Comparison of ENCODE assay signal across 8 cellular contexts in the genomic region with DNA sequence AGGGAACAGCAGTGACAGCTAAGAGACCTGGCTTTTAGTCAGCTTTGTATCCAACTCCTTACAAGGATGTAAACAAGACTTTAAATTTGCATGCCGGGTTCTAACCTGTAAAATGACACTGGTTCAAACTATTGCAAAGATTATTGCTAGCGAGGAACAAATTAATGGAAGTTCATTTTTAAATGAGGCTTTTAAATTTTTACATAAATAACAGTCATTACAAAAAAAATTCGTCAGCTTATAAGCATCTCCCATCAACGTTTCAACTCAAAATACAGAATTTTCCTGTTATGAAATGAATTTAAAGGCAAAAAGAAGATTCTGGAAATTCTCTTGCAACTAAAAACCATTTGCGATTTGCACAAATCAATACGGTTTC. TPM values are rescaled to one million over a fixed set of nuclear protein-coding genes. Genes with fewer than 3 reads are reported as not detected.
DNase-seq lines count a peak whose midpoint lies in the region; ATAC-seq and TF ChIP-seq lines count a peak whose summit lies in the region.

No MANE protein-coding gene starts in this region.

- H3K27me3 Mint-ChIP-seq in nephron progenitor cell (ENCODE audit: low read depth, poor library complexity), result no peaks in the 10 kb centered on the region

- TF ChIP-seq CTCF in C4-2B (conservative IDR thresholded peaks at IDR 0.05) (no peak), dorsolateral prefrontal cortex (IDR thresholded peaks at IDR 0.05 in 54 of 56, conservative IDR thresholded peaks at IDR 0.05 in 2 of 56; ENCODE audit: low read depth in 1 of 56, partially characterized antibody in 56 of 56) (no peak), nephron progenitor cell (IDR thresholded peaks at IDR 0.05) (no peak)

- no peak for ATAC-seq in GM21423 (IDR thresholded peaks at IDR 0.05; ENCODE audit: unreplicated experiment)
- no peak for ATAC-seq in GM21515 (IDR thresholded peaks at IDR 0.05; ENCODE audit: unreplicated experiment)

- H3K4me1 Mint-ChIP-seq in nephron progenitor cell, result peaks cover 31% of the 10 kb centered on the region

- peaks cover 37% of the 10 kb centered on the region for H3K36me3 Mint-ChIP-seq in nephron progenitor cell (ENCODE audit: low read depth)

- intact Hi-C loops in dorsolateral prefrontal cortex (cut with DNase I), result loop anchor here (2.0 to 10.0 kb wide), 6 partner anchors 47 to 425 kb away; a partner anchor contains a TSS

- no peaks in the 10 kb centered on the region for H3K9me3 ChIP-seq in MG63

- H3K4me3 ChIP-seq in MG63 (peak overlapping the region; percentile 94), dorsolateral prefrontal cortex (peak overlapping the region; percentile 46 to 89 (median 75))

- H3K27me3 ChIP-seq in MG63, result no peaks in the 10 kb centered on the region
- no peaks in the 10 kb centered on the region for H3K27me3 ChIP-seq in dorsolateral prefrontal cortex

- DNase-seq in MG63 (no peak), dorsolateral prefrontal cortex (no peak), nephron progenitor cell (no peak), globus pallidus (ENCODE audit: low spot score) (no peak), SHP77 treated with DMSO at 0.1 percent for 48 hours (lab: John Stamatoyannopoulos, UW) (no peak)

- peak overlapping the region; percentile 94 for H3K27ac ChIP-seq in C4-2B
- H3K27ac ChIP-seq in dorsolateral prefrontal cortex, result no peak overlapping the region

- peaks cover 29% of the 10 kb centered on the region for H3K36me3 ChIP-seq in MG63

- peak overlapping the region; percentile 25 for H3K27ac Mint-ChIP-seq in nephron progenitor cell

- H3K9me3 Mint-ChIP-seq in nephron progenitor cell, result no peaks in the 10 kb centered on the region

- peak overlapping the region; percentile 92 for H3K4me3 Mint-ChIP-seq in nephron progenitor cell

RNA-seq across cellular contexts. Expression of a gene that starts 0.7 kb away (rescaled TPM):
- total RNA-seq in MG63 (2014; rRNA removed; shearing (Covaris generic); ENCODE audit: low replicate concordance), result 11.6 and 15.7 TPM in 2 replicates
- total RNA-seq in dorsolateral prefrontal cortex, result under 1 TPM in 101 of 120 experiments, not detected in 19; 0.06 to 0.49 (median 0.15) TPM

RNA-seq across cellular contexts. Expression of a gene that starts 49.8 kb away (rescaled TPM):
- total RNA-seq in MG63 (2014; rRNA removed; shearing (Covaris generic); ENCODE audit: low replicate concordance), result 13.7 and 18.7 TPM in 2 replicates
- 10 to 100 TPM in 119 of 120 experiments, 1 to 10 TPM in 1; 9.3 to 24.9 (median 15.1) TPM for total RNA-seq in dorsolateral prefrontal cortex
